ENCODE assay signal across 1 cellular context in genomic region chr16:4529085-4530060, GRCh38.
TF ChIP-seq lines count a peak whose summit lies in the region.

No MANE protein-coding gene starts in this region.

TF ChIP-seq in SK-N-SH, 30 proteins besides CTCF, POLR2A, EP300 and RAD21 (continued from another document):
- TF ChIP-seq MAX (IDR thresholded peaks at IDR 0.05; ENCODE audit: low read depth) (no peak), MEF2A (IDR thresholded peaks at IDR 0.05; ENCODE audit: borderline replicate concordance, low read depth) (no peak), CHD2 (IDR thresholded peaks at IDR 0.05; ENCODE audit: low read length, partially characterized antibody) (no peak), YY1 (IDR thresholded peaks at IDR 0.05; ENCODE audit: low read depth) (no peak), SMC3 (IDR thresholded peaks at IDR 0.05; ENCODE audit: low read depth, low read length) (no peak), TCF12 (IDR thresholded peaks at IDR 0.05) (no peak), FOSL2 (IDR thresholded peaks at IDR 0.05; ENCODE audit: borderline replicate concordance, low read depth) (peak; percentile 17; the same call in 1 of the 2 replicates)
TF ChIP-seq in SK-N-SH: peak in this region for 2.
